Comparison of ENCODE assay signal across 1 cellular context in the genomic region with DNA sequence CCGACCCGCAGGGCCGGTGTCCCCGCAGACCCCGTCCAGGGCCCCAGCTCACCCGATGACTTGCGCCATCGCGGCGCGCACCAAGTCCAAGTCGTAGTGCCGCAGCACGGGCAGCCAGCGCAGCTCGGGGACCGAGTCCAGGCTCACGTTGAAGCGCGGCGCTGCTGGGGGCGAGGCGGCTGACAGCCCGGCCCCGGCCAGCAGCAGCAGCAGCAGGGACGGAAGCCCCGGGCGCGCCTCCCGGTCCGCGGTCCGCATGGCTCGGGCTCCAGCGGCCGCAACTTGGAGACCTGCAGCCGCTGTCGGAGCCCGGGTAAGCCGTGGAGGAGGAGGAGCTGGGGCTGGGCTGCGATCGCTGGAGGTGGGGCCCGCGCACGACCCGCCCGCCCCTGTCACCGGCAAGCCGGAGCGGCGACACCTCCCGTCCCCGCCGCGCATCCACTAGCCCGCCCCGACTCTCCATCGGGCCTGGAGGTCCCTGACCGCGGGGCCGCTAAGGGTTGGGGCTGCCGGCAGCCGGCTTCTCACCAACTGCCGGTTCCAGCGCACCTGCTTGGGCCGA.
TF ChIP-seq lines count a peak whose summit lies in the region.

A gene (minus strand): TSS at position 322 of the 562 bp plus-strand sequence. CDS start 64 bp downstream, at position 258.

TF ChIP-seq in HepG2, 621 proteins besides CTCF, POLR2A, EP300 and RAD21 (continued from another document and continues in another):
- TF ChIP-seq, protein P1, sequence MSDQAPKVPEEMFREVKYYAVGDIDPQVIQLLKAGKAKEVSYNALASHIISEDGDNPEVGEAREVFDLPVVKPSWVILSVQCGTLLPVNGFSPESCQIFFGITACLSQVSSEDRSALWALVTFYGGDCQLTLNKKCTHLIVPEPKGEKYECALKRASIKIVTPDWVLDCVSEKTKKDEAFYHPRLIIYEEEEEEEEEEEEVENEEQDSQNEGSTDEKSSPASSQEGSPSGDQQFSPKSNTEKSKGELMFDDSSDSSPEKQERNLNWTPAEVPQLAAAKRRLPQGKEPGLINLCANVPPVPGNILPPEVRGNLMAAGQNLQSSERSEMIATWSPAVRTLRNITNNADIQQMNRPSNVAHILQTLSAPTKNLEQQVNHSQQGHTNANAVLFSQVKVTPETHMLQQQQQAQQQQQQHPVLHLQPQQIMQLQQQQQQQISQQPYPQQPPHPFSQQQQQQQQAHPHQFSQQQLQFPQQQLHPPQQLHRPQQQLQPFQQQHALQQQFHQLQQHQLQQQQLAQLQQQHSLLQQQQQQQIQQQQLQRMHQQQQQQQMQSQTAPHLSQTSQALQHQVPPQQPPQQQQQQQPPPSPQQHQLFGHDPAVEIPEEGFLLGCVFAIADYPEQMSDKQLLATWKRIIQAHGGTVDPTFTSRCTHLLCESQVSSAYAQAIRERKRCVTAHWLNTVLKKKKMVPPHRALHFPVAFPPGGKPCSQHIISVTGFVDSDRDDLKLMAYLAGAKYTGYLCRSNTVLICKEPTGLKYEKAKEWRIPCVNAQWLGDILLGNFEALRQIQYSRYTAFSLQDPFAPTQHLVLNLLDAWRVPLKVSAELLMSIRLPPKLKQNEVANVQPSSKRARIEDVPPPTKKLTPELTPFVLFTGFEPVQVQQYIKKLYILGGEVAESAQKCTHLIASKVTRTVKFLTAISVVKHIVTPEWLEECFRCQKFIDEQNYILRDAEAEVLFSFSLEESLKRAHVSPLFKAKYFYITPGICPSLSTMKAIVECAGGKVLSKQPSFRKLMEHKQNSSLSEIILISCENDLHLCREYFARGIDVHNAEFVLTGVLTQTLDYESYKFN (CRISPR knock-in tag; conservative IDR thresholded peaks at IDR 0.05), result peak; percentile 54; the same call in 1 of the 2 replicates
- TF ChIP-seq KLF6 (CRISPR knock-in tag; IDR thresholded peaks at IDR 0.05) (peak; percentile 47; the same call in 1 of the 2 replicates), SMC3 (IDR thresholded peaks at IDR 0.05; ENCODE audit: low read length) (no peak), ZNF629 (CRISPR knock-in tag; conservative IDR thresholded peaks at IDR 0.05) (no peak), ZFP90 (CRISPR knock-in tag; IDR thresholded peaks at IDR 0.05; ENCODE audit: borderline replicate concordance) (no peak), HOXA3 (CRISPR knock-in tag; IDR thresholded peaks at IDR 0.05) (no peak; the same call in 1 of the 2 replicates), SRY (CRISPR knock-in tag; IDR thresholded peaks at IDR 0.05) (no peak), ZNF225 (CRISPR knock-in tag; IDR thresholded peaks at IDR 0.05) (peak; percentile 79), ZNF577 (CRISPR knock-in tag; IDR thresholded peaks at IDR 0.05; ENCODE audit: borderline replicate concordance, low read depth) (no peak), ZNF451 (CRISPR knock-in tag; IDR thresholded peaks at IDR 0.05) (0 out of 2 replicates have a peak, but pooled peaks have one; percentile 53), ZNF343 (CRISPR knock-in tag; IDR thresholded peaks at IDR 0.05) (peak; percentile 87), KDM5B (CRISPR knock-in tag; IDR thresholded peaks at IDR 0.05; ENCODE audit: borderline replicate concordance) (peak; percentile 62; the same call in 1 of the 2 replicates), PRMT3 (CRISPR knock-in tag; IDR thresholded peaks at IDR 0.05; ENCODE audit: borderline replicate concordance, low read depth) (no peak), ZFP41 (CRISPR knock-in tag; IDR thresholded peaks at IDR 0.05; ENCODE audit: borderline replicate concordance) (no peak), CBX5 (CRISPR knock-in tag; IDR thresholded peaks at IDR 0.05; ENCODE audit: borderline replicate concordance) (no peak), ZNF761 (CRISPR knock-in tag; conservative IDR thresholded peaks at IDR 0.05) (peak; percentile 50; the same call in 1 of the 2 replicates), TOPORS (CRISPR knock-in tag; IDR thresholded peaks at IDR 0.05) (peak; percentile 66), BCL6 (CRISPR knock-in tag; IDR thresholded peaks at IDR 0.05) (peak; percentile 24; the same call in 1 of the 2 replicates), REPIN1 (CRISPR knock-in tag; IDR thresholded peaks at IDR 0.05; ENCODE audit: borderline replicate concordance, low read depth) (peak; percentile 56; the same call in 1 of the 2 replicates), ZNF619 (CRISPR knock-in tag; IDR thresholded peaks at IDR 0.05) (0 out of 2 replicates have a peak, but pooled peaks have one; percentile 74), DNMT1 (CRISPR knock-in tag; IDR thresholded peaks at IDR 0.05) (peak; percentile 75; the same call in 1 of the 2 replicates), ZNF891 (CRISPR knock-in tag; IDR thresholded peaks at IDR 0.05) (peak; percentile 74), ZNF777 (CRISPR knock-in tag; IDR thresholded peaks at IDR 0.05) (peak; percentile 92), AHR (CRISPR knock-in tag; IDR thresholded peaks at IDR 0.05) (peak; percentile 23; the same call in 1 of the 2 replicates), GLI4 (CRISPR knock-in tag; IDR thresholded peaks at IDR 0.05; ENCODE audit: borderline replicate concordance) (0 out of 2 replicates have a peak, but pooled peaks have one; percentile 33), EED (CRISPR knock-in tag; IDR thresholded peaks at IDR 0.05) (no peak; the same call in 1 of the 2 replicates), ZNF430 (CRISPR knock-in tag; IDR thresholded peaks at IDR 0.05) (peak; percentile 69; the same call in 1 of the 2 replicates), HNRNPL (IDR thresholded peaks at IDR 0.05; ENCODE audit: low read depth, low read length) (no peak), ZNF331 (CRISPR knock-in tag; IDR thresholded peaks at IDR 0.05) (peak; percentile 45; the same call in 1 of the 2 replicates), NR1H2 (CRISPR knock-in tag; IDR thresholded peaks at IDR 0.05; ENCODE audit: borderline replicate concordance, low read depth) (peak; percentile 31; the same call in 1 of the 2 replicates), KDM2A (CRISPR knock-in tag; IDR thresholded peaks at IDR 0.05; ENCODE audit: borderline replicate concordance, low read depth) (peak; percentile 88), ZNF44 (CRISPR knock-in tag; IDR thresholded peaks at IDR 0.05) (no peak), U2AF2 (IDR thresholded peaks at IDR 0.05; ENCODE audit: low read depth, low read length) (no peak), TMF1 (CRISPR knock-in tag; IDR thresholded peaks at IDR 0.05; ENCODE audit: low read depth) (0 out of 2 replicates have a peak, but pooled peaks have one; percentile 15), SKI (IDR thresholded peaks at IDR 0.05; ENCODE audit: partially characterized antibody) (peak; percentile 8), ZNF652 (CRISPR knock-in tag; IDR thresholded peaks at IDR 0.05; ENCODE audit: borderline replicate concordance, low read depth) (no peak), KDM6A (CRISPR knock-in tag; IDR thresholded peaks at IDR 0.05; ENCODE audit: low read depth) (0 out of 2 replicates have a peak, but pooled peaks have one; percentile 30), GATA4 (IDR thresholded peaks at IDR 0.05; ENCODE audit: borderline replicate concordance, low read depth) (no peak), ZNF326 (CRISPR knock-in tag; IDR thresholded peaks at IDR 0.05; ENCODE audit: borderline replicate concordance) (no peak), KLF16 (CRISPR knock-in tag; IDR thresholded peaks at IDR 0.05) (peak in 1 of 2 experiments; percentile 54; a peak in 2 of 4 replicates), ZSCAN25 (CRISPR knock-in tag; IDR thresholded peaks at IDR 0.05) (peak; percentile 53; the same call in 1 of the 2 replicates), ISX (CRISPR knock-in tag; conservative IDR thresholded peaks at IDR 0.05) (no peak), ZNF383 (CRISPR knock-in tag; IDR thresholded peaks at IDR 0.05; ENCODE audit: borderline replicate concordance) (peak; percentile 67; the same call in 1 of the 2 replicates), RFXANK (CRISPR knock-in tag; IDR thresholded peaks at IDR 0.05) (no peak)
- TF ChIP-seq, protein P2, sequence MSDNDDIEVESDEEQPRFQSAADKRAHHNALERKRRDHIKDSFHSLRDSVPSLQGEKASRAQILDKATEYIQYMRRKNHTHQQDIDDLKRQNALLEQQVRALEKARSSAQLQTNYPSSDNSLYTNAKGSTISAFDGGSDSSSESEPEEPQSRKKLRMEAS (IDR thresholded peaks at IDR 0.05), result peak; percentile 79
- TF ChIP-seq, protein P3, sequence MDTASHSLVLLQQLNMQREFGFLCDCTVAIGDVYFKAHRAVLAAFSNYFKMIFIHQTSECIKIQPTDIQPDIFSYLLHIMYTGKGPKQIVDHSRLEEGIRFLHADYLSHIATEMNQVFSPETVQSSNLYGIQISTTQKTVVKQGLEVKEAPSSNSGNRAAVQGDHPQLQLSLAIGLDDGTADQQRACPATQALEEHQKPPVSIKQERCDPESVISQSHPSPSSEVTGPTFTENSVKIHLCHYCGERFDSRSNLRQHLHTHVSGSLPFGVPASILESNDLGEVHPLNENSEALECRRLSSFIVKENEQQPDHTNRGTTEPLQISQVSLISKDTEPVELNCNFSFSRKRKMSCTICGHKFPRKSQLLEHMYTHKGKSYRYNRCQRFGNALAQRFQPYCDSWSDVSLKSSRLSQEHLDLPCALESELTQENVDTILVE (CRISPR knock-in tag; IDR thresholded peaks at IDR 0.05), result peak; percentile 21; the same call in 1 of the 2 replicates
- TF ChIP-seq, protein P4, sequence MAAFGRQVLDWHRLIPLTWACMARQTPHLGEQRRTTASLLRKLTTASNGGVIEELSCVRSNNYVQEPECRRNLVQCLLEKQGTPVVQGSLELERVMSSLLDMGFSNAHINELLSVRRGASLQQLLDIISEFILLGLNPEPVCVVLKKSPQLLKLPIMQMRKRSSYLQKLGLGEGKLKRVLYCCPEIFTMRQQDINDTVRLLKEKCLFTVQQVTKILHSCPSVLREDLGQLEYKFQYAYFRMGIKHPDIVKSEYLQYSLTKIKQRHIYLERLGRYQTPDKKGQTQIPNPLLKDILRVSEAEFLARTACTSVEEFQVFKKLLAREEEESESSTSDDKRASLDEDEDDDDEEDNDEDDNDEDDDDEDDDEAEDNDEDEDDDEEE (CRISPR knock-in tag; IDR thresholded peaks at IDR 0.05), result 0 out of 2 replicates have a peak, but pooled peaks have one; percentile 31
- TF ChIP-seq, protein P5, sequence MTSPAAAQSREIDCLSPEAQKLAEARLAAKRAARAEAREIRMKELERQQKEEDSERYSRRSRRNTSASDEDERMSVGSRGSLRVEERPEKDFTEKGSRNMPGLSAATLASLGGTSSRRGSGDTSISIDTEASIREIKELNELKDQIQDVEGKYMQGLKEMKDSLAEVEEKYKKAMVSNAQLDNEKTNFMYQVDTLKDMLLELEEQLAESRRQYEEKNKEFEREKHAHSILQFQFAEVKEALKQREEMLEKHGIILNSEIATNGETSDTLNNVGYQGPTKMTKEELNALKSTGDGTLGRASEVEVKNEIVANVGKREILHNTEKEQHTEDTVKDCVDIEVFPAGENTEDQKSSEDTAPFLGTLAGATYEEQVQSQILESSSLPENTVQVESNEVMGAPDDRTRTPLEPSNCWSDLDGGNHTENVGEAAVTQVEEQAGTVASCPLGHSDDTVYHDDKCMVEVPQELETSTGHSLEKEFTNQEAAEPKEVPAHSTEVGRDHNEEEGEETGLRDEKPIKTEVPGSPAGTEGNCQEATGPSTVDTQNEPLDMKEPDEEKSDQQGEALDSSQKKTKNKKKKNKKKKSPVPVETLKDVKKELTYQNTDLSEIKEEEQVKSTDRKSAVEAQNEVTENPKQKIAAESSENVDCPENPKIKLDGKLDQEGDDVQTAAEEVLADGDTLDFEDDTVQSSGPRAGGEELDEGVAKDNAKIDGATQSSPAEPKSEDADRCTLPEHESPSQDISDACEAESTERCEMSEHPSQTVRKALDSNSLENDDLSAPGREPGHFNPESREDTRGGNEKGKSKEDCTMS (CRISPR knock-in tag; conservative IDR thresholded peaks at IDR 0.05), result no peak
- TF ChIP-seq, protein P6, sequence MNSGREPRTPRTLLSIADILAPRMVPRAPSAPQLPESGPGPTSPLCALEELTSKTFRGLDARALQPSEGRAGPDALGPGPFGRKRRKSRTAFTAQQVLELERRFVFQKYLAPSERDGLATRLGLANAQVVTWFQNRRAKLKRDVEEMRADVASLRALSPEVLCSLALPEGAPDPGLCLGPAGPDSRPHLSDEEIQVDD (CRISPR knock-in tag; IDR thresholded peaks at IDR 0.05; ENCODE audit: borderline replicate concordance), result peak; percentile 95
- TF ChIP-seq, protein P7, sequence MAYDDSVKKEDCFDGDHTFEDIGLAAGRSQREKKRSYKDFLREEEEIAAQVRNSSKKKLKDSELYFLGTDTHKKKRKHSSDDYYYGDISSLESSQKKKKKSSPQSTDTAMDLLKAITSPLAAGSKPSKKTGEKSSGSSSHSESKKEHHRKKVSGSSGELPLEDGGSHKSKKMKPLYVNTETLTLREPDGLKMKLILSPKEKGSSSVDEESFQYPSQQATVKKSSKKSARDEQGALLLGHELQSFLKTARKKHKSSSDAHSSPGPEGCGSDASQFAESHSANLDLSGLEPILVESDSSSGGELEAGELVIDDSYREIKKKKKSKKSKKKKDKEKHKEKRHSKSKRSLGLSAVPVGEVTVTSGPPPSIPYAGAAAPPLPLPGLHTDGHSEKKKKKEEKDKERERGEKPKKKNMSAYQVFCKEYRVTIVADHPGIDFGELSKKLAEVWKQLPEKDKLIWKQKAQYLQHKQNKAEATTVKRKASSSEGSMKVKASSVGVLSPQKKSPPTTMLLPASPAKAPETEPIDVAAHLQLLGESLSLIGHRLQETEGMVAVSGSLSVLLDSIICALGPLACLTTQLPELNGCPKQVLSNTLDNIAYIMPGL (CRISPR knock-in tag; IDR thresholded peaks at IDR 0.05; ENCODE audit: borderline replicate concordance in 1 of 2, low read depth in 1 of 2), result peak; percentile 78 to 81
- TF ChIP-seq, protein P8, sequence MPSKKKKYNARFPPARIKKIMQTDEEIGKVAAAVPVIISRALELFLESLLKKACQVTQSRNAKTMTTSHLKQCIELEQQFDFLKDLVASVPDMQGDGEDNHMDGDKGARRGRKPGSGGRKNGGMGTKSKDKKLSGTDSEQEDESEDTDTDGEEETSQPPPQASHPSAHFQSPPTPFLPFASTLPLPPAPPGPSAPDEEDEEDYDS (CRISPR knock-in tag; IDR thresholded peaks at IDR 0.05), result peak; percentile 55
- TF ChIP-seq, protein P9, sequence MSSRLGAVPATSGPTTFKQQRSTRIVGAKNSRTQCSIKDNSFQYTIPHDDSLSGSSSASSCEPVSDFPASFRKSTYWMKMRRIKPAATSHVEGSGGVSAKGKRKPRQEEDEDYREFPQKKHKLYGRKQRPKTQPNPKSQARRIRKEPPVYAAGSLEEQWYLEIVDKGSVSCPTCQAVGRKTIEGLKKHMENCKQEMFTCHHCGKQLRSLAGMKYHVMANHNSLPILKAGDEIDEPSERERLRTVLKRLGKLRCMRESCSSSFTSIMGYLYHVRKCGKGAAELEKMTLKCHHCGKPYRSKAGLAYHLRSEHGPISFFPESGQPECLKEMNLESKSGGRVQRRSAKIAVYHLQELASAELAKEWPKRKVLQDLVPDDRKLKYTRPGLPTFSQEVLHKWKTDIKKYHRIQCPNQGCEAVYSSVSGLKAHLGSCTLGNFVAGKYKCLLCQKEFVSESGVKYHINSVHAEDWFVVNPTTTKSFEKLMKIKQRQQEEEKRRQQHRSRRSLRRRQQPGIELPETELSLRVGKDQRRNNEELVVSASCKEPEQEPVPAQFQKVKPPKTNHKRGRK (CRISPR knock-in tag; IDR thresholded peaks at IDR 0.05), result 0 out of 2 replicates have a peak, but pooled peaks have one; percentile 56
- TF ChIP-seq, protein P10, sequence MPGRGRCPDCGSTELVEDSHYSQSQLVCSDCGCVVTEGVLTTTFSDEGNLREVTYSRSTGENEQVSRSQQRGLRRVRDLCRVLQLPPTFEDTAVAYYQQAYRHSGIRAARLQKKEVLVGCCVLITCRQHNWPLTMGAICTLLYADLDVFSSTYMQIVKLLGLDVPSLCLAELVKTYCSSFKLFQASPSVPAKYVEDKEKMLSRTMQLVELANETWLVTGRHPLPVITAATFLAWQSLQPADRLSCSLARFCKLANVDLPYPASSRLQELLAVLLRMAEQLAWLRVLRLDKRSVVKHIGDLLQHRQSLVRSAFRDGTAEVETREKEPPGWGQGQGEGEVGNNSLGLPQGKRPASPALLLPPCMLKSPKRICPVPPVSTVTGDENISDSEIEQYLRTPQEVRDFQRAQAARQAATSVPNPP (CRISPR knock-in tag; IDR thresholded peaks at IDR 0.05), result 0 out of 2 replicates have a peak, but pooled peaks have one; percentile 32
